Comparison of ENCODE assay signal across 15 cellular contexts in genomic region chr3:160641675-160642330, GRCh38. TPM values are rescaled to one million over a fixed set of nuclear protein-coding genes. Genes with fewer than 3 reads are reported as not detected.
DNase-seq lines count a peak whose midpoint lies in the region; ATAC-seq and TF ChIP-seq lines count a peak whose summit lies in the region.
"Had no signal": no experiment of that assay in that cellular context is flagged by ENCODE, and none has a peak within 500 bp of the region (broad histone marks: within the 10 kb centered on the region; RNA-seq: fewer than 3 reads in every experiment).

No MANE protein-coding gene starts in this region.

- DNase-seq in AG09309 (ENCODE audit: low read depth): peak; percentile 38
- DNase-seq in HFFc6: no peak
- peak; percentile 15 for DNase-seq in astrocyte of the spinal cord (ENCODE audit: low read depth, low spot score)
- peak; percentile 30 for DNase-seq in iris pigment epithelial cell (ENCODE audit: low read depth)
- DNase-seq in NCI-H524 treated with DMSO at 0.1 percent for 48 hours (lab: John Stamatoyannopoulos, UW): no peak
- DNase-seq in HuH-7.5 (ENCODE audit: low spot score): no peak
- DNase-seq: aorta; DMS153; GOT3; stimulated activated CD4-positive, alpha-beta T cell treated with anti-CD3 and anti-CD28 coated beads, Interleukin-4, amount 100 ng/mL, for 1 hour had no signal

- no peak overlapping the region; the same call in 1 of the 2 replicates for H3K4me3 Mint-ChIP-seq in HFFc6
- H3K4me3 Mint-ChIP-seq: stimulated activated memory B cell treated with anti-CD40 and anti-IgM and Interleukin-4, amounts not matched to agents 10 μg/mL and 1 μg/mL and 100 μg/mL, for 72 hours had no signal

- H3K27ac Mint-ChIP-seq in HFFc6: peak overlapping the region; percentile 11; the same call in 1 of the 2 replicates
- H3K27ac Mint-ChIP-seq: progenitor cell of endocrine pancreas; stimulated activated memory B cell treated with anti-CD40 and anti-IgM and Interleukin-4, amounts not matched to agents 10 μg/mL and 1 μg/mL and 100 μg/mL, for 72 hours had no signal

- no peak overlapping the region for H3K4me3 ChIP-seq in AG09309 (ENCODE audit: control insufficient read depth, low read depth, low read length)
- no peak overlapping the region for H3K4me3 ChIP-seq in astrocyte of the spinal cord (ENCODE audit: low read depth, low read length)
- H3K4me3 ChIP-seq: GM12878 had no signal

- ATAC-seq in HG03520 (IDR thresholded peaks at IDR 0.05; ENCODE audit: unreplicated experiment) (no peak), HG03039 (IDR thresholded peaks at IDR 0.05; ENCODE audit: unreplicated experiment) (no peak)
- ATAC-seq: GM12878; stimulated activated memory B cell treated with anti-CD40 and anti-IgM and Interleukin-4, amounts not matched to agents 10 μg/mL and 1 μg/mL and 100 μg/mL, for 72 hours had no signal

- H3K27me3 Mint-ChIP-seq in HFFc6 (ENCODE audit: insufficient read depth): peaks cover 3% of the 10 kb centered on the region; the same call in 1 of the 2 replicates
- H3K27me3 Mint-ChIP-seq: progenitor cell of endocrine pancreas; stimulated activated memory B cell treated with anti-CD40 and anti-IgM and Interleukin-4, amounts not matched to agents 10 μg/mL and 1 μg/mL and 100 μg/mL, for 72 hours had no signal

- H3K9me3 Mint-ChIP-seq in HFFc6: no peaks in the 10 kb centered on the region
- H3K9me3 Mint-ChIP-seq: stimulated activated memory B cell treated with anti-CD40 and anti-IgM and Interleukin-4, amounts not matched to agents 10 μg/mL and 1 μg/mL and 100 μg/mL, for 72 hours had no signal

- in situ Hi-C loops in astrocyte of the spinal cord (cut with HindIII; ENCODE audit: low sequenced_read_pairs): no loop called here

- TF ChIP-seq CTCF in AG09309 (IDR thresholded peaks at IDR 0.05; ENCODE audit: control insufficient read depth, insufficient read depth, low read depth, low read length, missing control alignments) (no peak), HFFc6 (IDR thresholded peaks at IDR 0.05) (no peak), astrocyte of the spinal cord (IDR thresholded peaks at IDR 0.05; ENCODE audit: low read depth, low read length) (no peak)

- no peaks in the 10 kb centered on the region for H3K36me3 Mint-ChIP-seq in HFFc6 (ENCODE audit: low read depth)
- H3K36me3 Mint-ChIP-seq: stimulated activated memory B cell treated with anti-CD40 and anti-IgM and Interleukin-4, amounts not matched to agents 10 μg/mL and 1 μg/mL and 100 μg/mL, for 72 hours had no signal

- H3K4me1 Mint-ChIP-seq in HFFc6 (ENCODE audit: low read depth): peaks cover 16% of the 10 kb centered on the region

RNA-seq across cellular contexts. Expression of gene ARL14, which starts 35.2 kb away (rescaled TPM):
- total RNA-seq in HFFc6 (2021; fragmentation: NEBNext Ultra II Directional; extraction: Animal tissue kit (Norgen Biotek cat#: 25700)): under 1 TPM in 3 of 6 experiments, not detected in 3; 0.14 to 0.22 (median 0.17) TPM
- total RNA-seq: aorta, GM12878 had no signal

Comparison
In these comparisons a context has a peak if more than half of its experiments do, and no peak if none do; other contexts are left out.
1. DNase-seq: peak in AG09309 (single experiment), astrocyte of the spinal cord (single experiment) and iris pigment epithelial cell (single experiment); none in HFFc6 (single experiment), NCI-H524 treated with DMSO at 0.1 percent for 48 hours (single experiment) and HuH-7.5 (single experiment).